ENCODE assay signal across 16 cellular contexts in the genomic region with DNA sequence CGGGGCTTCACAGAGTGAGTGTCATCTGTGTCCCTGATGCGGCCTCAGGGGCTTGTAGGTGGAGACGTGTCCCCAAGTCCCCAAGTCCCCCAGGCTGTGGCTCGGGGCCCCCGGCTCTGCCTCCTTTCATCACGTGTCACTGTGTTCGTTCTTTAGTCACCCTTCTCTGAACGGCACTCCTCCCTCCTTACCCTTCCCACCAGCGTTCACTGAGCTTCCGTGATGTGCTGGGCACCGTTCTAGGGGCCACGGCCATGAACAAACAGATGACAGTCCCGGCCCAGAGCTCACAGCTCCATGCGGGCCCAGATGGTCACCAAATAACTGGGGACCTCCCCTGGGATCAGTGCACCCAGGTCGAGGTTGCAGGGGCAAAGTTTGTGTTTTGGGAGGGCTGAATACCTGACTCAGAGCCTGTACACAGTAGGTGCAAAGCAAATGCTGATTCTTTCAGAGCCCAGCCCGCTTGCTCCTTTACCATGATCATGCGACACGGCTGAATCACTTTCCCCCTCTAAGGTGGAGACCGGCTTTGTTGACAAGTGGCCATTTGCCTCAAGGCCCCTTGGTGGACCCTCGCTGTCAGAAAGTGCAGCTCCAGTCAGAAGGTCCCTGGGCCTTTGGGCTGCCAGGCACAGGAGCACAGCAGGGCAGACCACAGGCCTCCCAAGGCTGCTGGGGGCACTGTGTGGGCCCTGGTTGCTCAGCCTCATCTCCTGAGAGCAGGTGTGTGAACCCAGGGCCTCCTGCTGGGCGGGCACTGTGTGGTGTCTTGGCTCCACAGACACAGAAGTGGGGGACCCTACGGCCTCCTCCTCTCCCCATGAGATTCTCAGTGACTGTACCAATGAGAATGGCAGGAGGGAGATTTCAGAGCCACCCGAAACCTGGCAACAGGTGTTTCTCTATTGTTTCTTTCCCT.
"Had no signal": no experiment of that assay in that cellular context is flagged by ENCODE, and none has a peak within 500 bp of the region (broad histone marks: within the 10 kb centered on the region; RNA-seq: fewer than 3 reads in every experiment).

No MANE protein-coding gene starts in this region.

- DNase-seq: activated CD4-positive, alpha-beta T cell treated with anti-CD3 and anti-CD28 coated beads, Interleukin-2, amount 50 U/mL, for 1 hour; activated effector memory CD4-positive, alpha-beta T cell treated with anti-CD3 and anti-CD28 coated beads, Interleukin-2, amount 50 U/mL, for 16 hours; activated naive CD8-positive, alpha-beta T cell treated with anti-CD3 and anti-CD28 coated beads for 36 hours; activated T-cell treated with anti-CD3 and anti-CD28 coated beads, Interleukin-2, amount 50 U/mL, for 48 hours; amygdala; body of pancreas; effector memory CD4-positive, alpha-beta T cell; foreskin keratinocyte; nephron progenitor cell; stimulated activated CD4-positive, alpha-beta T cell treated with anti-CD3 and anti-CD28 coated beads, Interleukin-2, amount 100 ng/mL, for 48 hours; stimulated activated naive B cell treated with anti-CD40 and anti-IgM and Interleukin-4, amounts not matched to agents 10 μg/mL and 1 μg/mL and 100 μg/mL, for 72 hours; T-helper 1 cell; T1000 had no signal

- H3K36me3 ChIP-seq: lower lobe of right lung, tibial artery had no signal

- H3K27ac ChIP-seq: body of pancreas, foreskin keratinocyte, lower lobe of right lung, tibial artery had no signal

- H3K27me3 ChIP-seq: body of pancreas had no signal

- H3K4me1 ChIP-seq: body of pancreas, foreskin keratinocyte, lower lobe of right lung, tibial artery had no signal

- ATAC-seq: activated CD4-positive, CD25-positive, alpha-beta regulatory T cell treated with anti-CD3 and anti-CD28 coated beads, Interleukin-2, amount 50 U/mL, for 24 hours; body of pancreas; foreskin keratinocyte; lower lobe of right lung; stimulated activated naive B cell treated with anti-CD40 and anti-IgM and Interleukin-4, amounts not matched to agents 10 μg/mL and 1 μg/mL and 100 μg/mL, for 72 hours had no signal

- H3K4me3 ChIP-seq: body of pancreas, lower lobe of right lung, tibial artery had no signal

- H3K9me3 ChIP-seq: body of pancreas, lower lobe of right lung, tibial artery had no signal
